Comparison of ENCODE assay signal across 10 cellular contexts in the genomic region with DNA sequence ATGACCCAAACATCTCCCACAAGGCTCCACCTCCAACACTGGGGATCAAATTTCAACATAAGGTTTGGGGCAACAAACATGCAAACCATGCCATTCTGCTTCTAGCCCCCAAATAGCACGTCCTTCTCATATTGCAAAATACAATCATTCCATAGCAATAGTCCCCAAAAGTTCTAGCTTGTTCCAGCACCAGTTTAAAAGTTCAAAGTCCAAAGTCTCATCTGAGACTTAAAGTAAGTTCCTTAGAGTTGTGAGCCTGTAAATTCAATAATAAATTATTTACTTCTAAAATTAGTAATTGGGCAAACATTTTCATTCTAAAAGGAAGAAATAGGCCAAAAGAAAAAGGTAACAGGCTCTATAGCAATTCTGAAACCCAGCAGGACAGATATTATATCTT.
"Had no signal": no experiment of that assay in that cellular context is flagged by ENCODE, and none has a peak within 500 bp of the region (broad histone marks: within the 10 kb centered on the region; RNA-seq: fewer than 3 reads in every experiment).

No MANE protein-coding gene starts in this region.

- H3K36me3 ChIP-seq: HAP-1 had no signal

- H3K4me1 ChIP-seq: HAP-1 had no signal

- H3K4me2 ChIP-seq: KMS-11 had no signal

- H3K27ac ChIP-seq: GM23248, HL-60, KMS-11 had no signal

- ATAC-seq: HCT116, HepG2 had no signal

- DNase-seq: GM23248, GOT3, H7, HFFc6, Karpas-422 had no signal

- H3K9ac ChIP-seq: GM23248, KMS-11 had no signal

- H3K9me3 ChIP-seq: HAP-1 had no signal

- H3K4me3 ChIP-seq: GM23248, HAP-1 had no signal
